8 cellular contexts compared by ENCODE assay signal in genomic region chr5:102866315-102866693, GRCh38.
A peak's percentile ranks its signal among the peaks of the same experiment; 100 is the strongest.
DNase-seq lines count a peak whose midpoint lies in the region; ATAC-seq and TF ChIP-seq lines count a peak whose summit lies in the region.

No MANE protein-coding gene starts in this region.

- no peak for TF ChIP-seq POLR2A in NB4 (IDR thresholded peaks at IDR 0.05; ENCODE audit: extremely low read depth, insufficient read length)

- no peak for DNase-seq in NB4 (ENCODE audit: low read depth)
- DNase-seq in effector memory CD4-positive, alpha-beta T cell, result no peak
- peak; percentile 4 for DNase-seq in naive B cell
- DNase-seq in GM13977 (ENCODE audit: low spot score), result no peak
- DNase-seq in putamen (ENCODE audit: low spot score), result no peak
- DNase-seq in NCI-H526 treated with DMSO at 0.1 percent for 48 hours (lab: John Stamatoyannopoulos, UW), result no peak

- H3K36me3 Mint-ChIP-seq in naive B cell, result peaks cover 5 to 9% of the 10 kb centered on the region in 2 donors

- H3K9me3 Mint-ChIP-seq in naive B cell, result no peaks in the 10 kb centered on the region

- peaks cover 16 to 29% (median 23%) of the 10 kb centered on the region in 3 donors for H3K27me3 Mint-ChIP-seq in naive B cell

- peaks cover 7% of the 10 kb centered on the region for H3K4me1 ChIP-seq in effector memory CD4-positive, alpha-beta T cell (ENCODE audit: control insufficient read depth, insufficient read depth, low read length, poor library complexity, severe bottlenecking)

- H3K27me3 ChIP-seq in effector memory CD4-positive, alpha-beta T cell (replicated peaks; ENCODE audit: control insufficient read depth, insufficient read depth, low read length, poor library complexity, severe bottlenecking), result no peaks in the 10 kb centered on the region

- no peaks in the 10 kb centered on the region for H3K9me3 ChIP-seq in effector memory CD4-positive, alpha-beta T cell (ENCODE audit: control insufficient read depth, low read length)

- H3K4me3 Mint-ChIP-seq in naive B cell, result peak overlapping the region; percentile 33 to 88 (median 69)

- no peak for TF ChIP-seq CTCF in NB4 (IDR thresholded peaks at IDR 0.05; ENCODE audit: low read depth, low read length)
- TF ChIP-seq CTCF in GM13977 (IDR thresholded peaks at IDR 0.05; ENCODE audit: extremely low read depth, insufficient read depth, missing control alignments), result no peak

- in situ Hi-C loops in GM13977 (cut with MboI; ENCODE audit: low pct_unique_long_range_greater_than_20kb, low sequenced_read_pairs, unreplicated experiment), result no loop called here

- no peak overlapping the region for H3K27ac ChIP-seq in effector memory CD4-positive, alpha-beta T cell (ENCODE audit: insufficient read depth, low read length, poor library complexity, severe bottlenecking)

- peaks cover 9 to 15% (median 13%) of the 10 kb centered on the region in 3 donors for H3K4me1 Mint-ChIP-seq in naive B cell

- H3K27ac Mint-ChIP-seq in naive B cell, result peak overlapping the region in 1 of 6 donors; percentile 20

- peak overlapping the region; percentile 49 for H3K4me3 ChIP-seq in NB4 (ENCODE audit: low read depth, low read length)
- peak overlapping the region; percentile 40 for H3K4me3 ChIP-seq in effector memory CD4-positive, alpha-beta T cell (ENCODE audit: insufficient read depth, low read depth, low read length, poor library complexity, severe bottlenecking)

- no peaks in the 10 kb centered on the region for H3K36me3 ChIP-seq in effector memory CD4-positive, alpha-beta T cell (ENCODE audit: control insufficient read depth, insufficient read depth, low read length)

- peak; percentile 1 for ATAC-seq in GM19372 (IDR thresholded peaks at IDR 0.05; ENCODE audit: low read depth, unreplicated experiment)
- ATAC-seq in naive B cell (ENCODE audit: low read depth in 2 of 2), result peak in 1 of 2 donors; percentile 15
- no peak for ATAC-seq in HG02884 (IDR thresholded peaks at IDR 0.05; ENCODE audit: unreplicated experiment)
